In genomic region chr5:157594237-157594636, GRCh38 we compare ENCODE assay signal across 17 cellular contexts. TPM values are rescaled to one million over a fixed set of nuclear protein-coding genes. Genes with fewer than 3 reads are reported as not detected.
DNase-seq lines count a peak whose midpoint lies in the region; ATAC-seq and TF ChIP-seq lines count a peak whose summit lies in the region.
"Had no signal": no experiment of that assay in that cellular context is flagged by ENCODE, and none has a peak within 500 bp of the region (broad histone marks: within the 10 kb centered on the region; RNA-seq: fewer than 3 reads in every experiment).

No MANE protein-coding gene starts in this region.

- no peaks in the 10 kb centered on the region for H3K36me3 ChIP-seq in left ventricle myocardium inferior
- H3K36me3 ChIP-seq in thyroid gland = no peaks in the 10 kb centered on the region
- H3K36me3 ChIP-seq in stomach = no peaks in the 10 kb centered on the region

- no peaks in the 10 kb centered on the region for H3K9me3 Mint-ChIP-seq in dendritic cell treated with granulocyte-macrophage colony-stimulating factor and Interleukin-4, amounts not matched to agents 40 ng/mL and 50 ng/mL, for 4 days
- H3K9me3 Mint-ChIP-seq in stimulated activated naive CD8-positive, alpha-beta T cell treated with anti-CD3 and anti-CD28 coated beads, Interleukin-15, amount 100 ng/mL, for 72 hours = peaks cover 0 to 13% of the 10 kb centered on the region in 2 donors

- peaks cover 73% of the 10 kb centered on the region for H3K4me1 Mint-ChIP-seq in dendritic cell treated with granulocyte-macrophage colony-stimulating factor and Interleukin-4, amounts not matched to agents 40 ng/mL and 50 ng/mL, for 4 days (ENCODE audit: low read depth)
- H3K4me1 Mint-ChIP-seq in stimulated activated naive CD8-positive, alpha-beta T cell treated with anti-CD3 and anti-CD28 coated beads, Interleukin-15, amount 100 ng/mL, for 72 hours = peaks cover 73% of the 10 kb centered on the region

- ATAC-seq in left ventricle myocardium superior = peak; percentile 53
- peak; percentile 78 for ATAC-seq in stimulated activated naive CD8-positive, alpha-beta T cell treated with anti-CD3 and anti-CD28 coated beads, Interleukin-15, amount 100 ng/mL, for 72 hours
- ATAC-seq: naive thymus-derived CD4-positive, alpha-beta T cell; psoas muscle had no signal

- no peak for TF ChIP-seq EP300 in stomach (IDR thresholded peaks at IDR 0.05)

- no peak overlapping the region for H3K27ac ChIP-seq in left ventricle myocardium inferior (replicated peaks)
- no peak overlapping the region for H3K27ac ChIP-seq in thyroid gland
- H3K27ac ChIP-seq in stomach = no peak overlapping the region
- H3K27ac ChIP-seq: psoas muscle had no signal

- intact Hi-C loops in left ventricle myocardium superior (cut with micrococcal nuclease) = no loop called here
- intact Hi-C loops in left ventricle myocardium inferior (cut with micrococcal nuclease) = no loop called here
- intact Hi-C loops in dendritic cell treated with granulocyte-macrophage colony-stimulating factor and Interleukin-4, amounts not matched to agents 40 ng/mL and 50 ng/mL, for 4 days (cut with micrococcal nuclease) = no loop called here
- intact Hi-C loops in thyroid gland (cut with DNase I) = no loop called here
- intact Hi-C loops in stomach (cut with DNase I; ENCODE audit: low total_unique reads) = no loop called here

- peaks cover 23% of the 10 kb centered on the region for H3K4me1 ChIP-seq in left ventricle myocardium inferior
- H3K4me1 ChIP-seq in thyroid gland = no peaks in the 10 kb centered on the region
- peaks cover 0 to 5% (median 2%) of the 10 kb centered on the region in 4 donors for H3K4me1 ChIP-seq in stomach
- H3K4me1 ChIP-seq: psoas muscle had no signal

- DNase-seq in left ventricle myocardium superior (no peak), left ventricle myocardium inferior (no peak), LHCN-M2 (ENCODE audit: low read depth) (peak; percentile 37), thyroid gland (no peak), DMS 273 (lab: John Stamatoyannopoulos, UW; ENCODE audit: unreplicated experiment) (no peak), stomach (no peak)
- DNase-seq in stimulated activated naive CD8-positive, alpha-beta T cell treated with anti-CD3 and anti-CD28 coated beads, Interleukin-15, amount 100 ng/mL, for 72 hours = peak in 1 of 2 donors; percentile 23
- DNase-seq: DMS79; H7; MM.1S; naive thymus-derived CD4-positive, alpha-beta T cell; NCI-H2029; NCI-H69; psoas muscle; stimulated activated CD4-positive, alpha-beta T cell treated with anti-CD3 and anti-CD28 coated beads, Interleukin-15, amount 100 ng/mL, for 24 hours had no signal

- H3K27ac Mint-ChIP-seq in dendritic cell treated with granulocyte-macrophage colony-stimulating factor and Interleukin-4, amounts not matched to agents 40 ng/mL and 50 ng/mL, for 4 days = peak overlapping the region; percentile 80
- no peak overlapping the region for H3K27ac Mint-ChIP-seq in stimulated activated naive CD8-positive, alpha-beta T cell treated with anti-CD3 and anti-CD28 coated beads, Interleukin-15, amount 100 ng/mL, for 72 hours

- H3K27me3 Mint-ChIP-seq in dendritic cell treated with granulocyte-macrophage colony-stimulating factor and Interleukin-4, amounts not matched to agents 40 ng/mL and 50 ng/mL, for 4 days = peaks cover 2% of the 10 kb centered on the region
- H3K27me3 Mint-ChIP-seq in stimulated activated naive CD8-positive, alpha-beta T cell treated with anti-CD3 and anti-CD28 coated beads, Interleukin-15, amount 100 ng/mL, for 72 hours = peaks cover 27% of the 10 kb centered on the region

- no peak overlapping the region for H3K4me3 Mint-ChIP-seq in dendritic cell treated with granulocyte-macrophage colony-stimulating factor and Interleukin-4, amounts not matched to agents 40 ng/mL and 50 ng/mL, for 4 days
- peak overlapping the region in 1 of 2 donors; percentile 39 for H3K4me3 Mint-ChIP-seq in stimulated activated naive CD8-positive, alpha-beta T cell treated with anti-CD3 and anti-CD28 coated beads, Interleukin-15, amount 100 ng/mL, for 72 hours

- no peaks in the 10 kb centered on the region for H3K27me3 ChIP-seq in left ventricle myocardium inferior (ENCODE audit: low read depth)
- H3K27me3 ChIP-seq in thyroid gland = no peaks in the 10 kb centered on the region
- H3K27me3 ChIP-seq in stomach = no peaks in the 10 kb centered on the region

- TF ChIP-seq CTCF in left ventricle myocardium inferior (IDR thresholded peaks at IDR 0.05; ENCODE audit: borderline replicate concordance) (no peak), thyroid gland (IDR thresholded peaks at IDR 0.05) (no peak), stomach (IDR thresholded peaks at IDR 0.05) (no peak)

- no peaks in the 10 kb centered on the region for H3K36me3 Mint-ChIP-seq in dendritic cell treated with granulocyte-macrophage colony-stimulating factor and Interleukin-4, amounts not matched to agents 40 ng/mL and 50 ng/mL, for 4 days (ENCODE audit: low read depth)

- H3K9me3 ChIP-seq in left ventricle myocardium inferior (replicated peaks) (no peaks in the 10 kb centered on the region), thyroid gland (no peaks in the 10 kb centered on the region), stomach (no peaks in the 10 kb centered on the region)
- H3K9me3 ChIP-seq: psoas muscle had no signal

- TF ChIP-seq POLR2A in thyroid gland (IDR thresholded peaks at IDR 0.05) = no peak
- no peak for TF ChIP-seq POLR2A in stomach (IDR thresholded peaks at IDR 0.05)

- no peak overlapping the region for H3K4me3 ChIP-seq in left ventricle myocardium inferior
- H3K4me3 ChIP-seq in thyroid gland (replicated peaks in 1 of 3) = no peak overlapping the region
- no peak overlapping the region for H3K4me3 ChIP-seq in stomach
- H3K4me3 ChIP-seq: psoas muscle had no signal

RNA-seq across cellular contexts. Expression of gene ADAM19, which starts 18.7 kb away (rescaled TPM):
- total RNA-seq in left ventricle myocardium superior = 9.3 TPM
- total RNA-seq in left ventricle myocardium inferior = 17.7 TPM
- total RNA-seq in LHCN-M2 (2014; rRNA removed) = 71.8 and 89.1 TPM in 2 replicates
- 87.1 TPM for polyA plus RNA-seq in LHCN-M2 (2012)
- 10 to 100 TPM in 2 of 4 donors, 1 to 10 TPM in 2; 6.4 to 15.2 (median 10.0) TPM for total RNA-seq in thyroid gland
- 10 to 100 TPM in 3 of 5 donors, 1 to 10 TPM in 2; 1.2 to 42.8 (median 13.3) TPM for total RNA-seq in stomach
- polyA plus RNA-seq in stomach = 1 to 10 TPM; 3.3 to 4.1 (median 3.4) TPM

RNA-seq across cellular contexts. Expression of gene SOX30, which starts 58.0 kb away (rescaled TPM):
- total RNA-seq in left ventricle myocardium superior (not detected), left ventricle myocardium inferior (0.08 TPM), LHCN-M2 (2014; rRNA removed) (0.06 TPM in 1 of 2 replicates, not detected in the other), thyroid gland (under 1 TPM in 2 of 4 donors, not detected in 2; 0.11 to 0.27 TPM), stomach (under 1 TPM in 1 of 5 donors, not detected in 4; 0.29 TPM)
- polyA plus RNA-seq in LHCN-M2 (2012) = 0.05 TPM
- under 1 TPM in 1 of 3 donors, not detected in 2; 0.08 TPM for polyA plus RNA-seq in stomach
- total RNA-seq: HT1080 had no signal
